In the genomic region with DNA sequence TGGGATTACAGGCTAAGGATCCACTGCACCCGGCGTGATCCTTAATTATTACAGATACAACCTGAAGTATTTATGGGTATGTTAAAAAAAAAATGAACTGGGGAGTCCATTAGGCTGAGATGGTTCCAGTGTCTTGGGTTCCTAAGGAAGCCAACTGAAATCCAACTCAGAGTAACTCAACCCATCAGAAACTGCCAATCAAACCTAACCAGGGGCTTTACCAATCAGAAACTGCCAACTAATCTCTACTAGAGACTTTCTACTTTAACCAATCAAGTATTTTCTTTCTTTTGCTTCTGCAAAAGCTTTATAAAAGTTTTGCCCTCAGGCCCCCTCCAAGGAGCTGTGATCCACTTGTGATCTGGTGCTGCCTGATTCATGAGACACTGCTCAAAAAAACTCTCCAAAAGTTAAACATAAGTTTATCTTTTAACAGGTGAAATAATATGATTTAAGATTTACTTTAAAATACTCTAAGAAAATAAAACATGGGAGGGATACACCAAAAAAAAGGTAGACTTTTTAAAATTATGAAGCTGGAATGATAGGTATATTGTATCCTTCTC, we compare ENCODE assay signal across 19 cellular contexts.
DNase-seq lines count a peak whose midpoint lies in the region; ATAC-seq, FAIRE-seq and TF ChIP-seq lines count a peak whose summit lies in the region.
"Had no signal": no experiment of that assay in that cellular context is flagged by ENCODE, and none has a peak within 500 bp of the region (broad histone marks: within the 10 kb centered on the region; RNA-seq: fewer than 3 reads in every experiment).

No MANE protein-coding gene starts in this region.

- no peaks in the 10 kb centered on the region for H3K9me3 Mint-ChIP-seq in effector memory CD8-positive, alpha-beta T cell
- no peaks in the 10 kb centered on the region for H3K9me3 Mint-ChIP-seq in WTC11
- no peaks in the 10 kb centered on the region for H3K9me3 Mint-ChIP-seq in activated naive CD4-positive, alpha-beta T cell treated with anti-CD3 and anti-CD28 coated beads, Interleukin-2, amount 10 ng/mL, durations not matched to agents 7 days and 5 days
- H3K9me3 Mint-ChIP-seq: CD14-positive monocyte; CD4-positive, alpha-beta memory T cell had no signal

- H3K27me3 Mint-ChIP-seq in effector memory CD8-positive, alpha-beta T cell: no peaks in the 10 kb centered on the region
- no peaks in the 10 kb centered on the region for H3K27me3 Mint-ChIP-seq in WTC11 (ENCODE audit: low read depth)
- H3K27me3 Mint-ChIP-seq in activated naive CD4-positive, alpha-beta T cell treated with anti-CD3 and anti-CD28 coated beads, Interleukin-2, amount 10 ng/mL, durations not matched to agents 7 days and 5 days: no peaks in the 10 kb centered on the region
- H3K27me3 Mint-ChIP-seq: CD4-positive, alpha-beta memory T cell had no signal

- H3K27ac Mint-ChIP-seq in effector memory CD8-positive, alpha-beta T cell: peak overlapping the region; percentile 15 to 36
- no peak overlapping the region for H3K27ac Mint-ChIP-seq in WTC11
- H3K27ac Mint-ChIP-seq in activated naive CD4-positive, alpha-beta T cell treated with anti-CD3 and anti-CD28 coated beads, Interleukin-2, amount 10 ng/mL, durations not matched to agents 7 days and 5 days: no peak overlapping the region
- H3K27ac Mint-ChIP-seq: CD14-positive monocyte had no signal

- DNase-seq in GM19239 (ENCODE audit: insufficient read length, low spot score) (no peak), WERI-Rb-1 (no peak), WTC11 (ENCODE audit: low spot score) (no peak)
- no peak for DNase-seq in effector memory CD8-positive, alpha-beta T cell
- no peak for DNase-seq in stimulated activated CD4-positive, alpha-beta T cell treated with anti-CD3 and anti-CD28 coated beads, Interleukin-15, amount 100 ng/mL, for 24 hours
- DNase-seq in activated naive CD4-positive, alpha-beta T cell treated with anti-CD3 and anti-CD28 coated beads, Interleukin-2, amount 10 ng/mL, durations not matched to agents 7 days and 5 days: no peak
- DNase-seq: ACHN; AML-193; CD4-positive, alpha-beta memory T cell; DMS153; DMS79; GF-D8; GOT3; H7 had no signal

- no peak overlapping the region for H3K4me3 Mint-ChIP-seq in effector memory CD8-positive, alpha-beta T cell
- H3K4me3 Mint-ChIP-seq in WTC11: no peak overlapping the region
- no peak overlapping the region for H3K4me3 Mint-ChIP-seq in activated naive CD4-positive, alpha-beta T cell treated with anti-CD3 and anti-CD28 coated beads, Interleukin-2, amount 10 ng/mL, durations not matched to agents 7 days and 5 days
- H3K4me3 Mint-ChIP-seq: CD14-positive monocyte; CD4-positive, alpha-beta memory T cell had no signal

- peaks cover 20% of the 10 kb centered on the region for H3K4me1 ChIP-seq in HEK293 (ENCODE audit: control insufficient read depth, insufficient read depth, low read length)

- ATAC-seq in effector memory CD8-positive, alpha-beta T cell (replicated peaks): no peak
- no peak for ATAC-seq in WTC11
- ATAC-seq: HCT116 had no signal

- CTCF ChIA-PET in HEK293 (lab: Yijun Ruan, JAX): interaction anchor here (0.5 to 1.0 kb wide), 3 partner anchors 11 to 191 kb away, joined by 3 to 4 read pairs (median 3); no protein-coding TSS in a partner anchor
- CTCF ChIA-PET in WTC11 (lab: Charles Lee): no interaction called here
- CTCF ChIA-PET in activated naive CD4-positive, alpha-beta T cell treated with anti-CD3 and anti-CD28 coated beads, Interleukin-2, amount 10 ng/mL, durations not matched to agents 7 days and 5 days (lab: Charles Lee): no interaction called here

- peak; percentile 11 for FAIRE-seq in GM19239 (lab: Jason Lieb, UNC)
- FAIRE-seq: A204.1 had no signal

- POLR2A ChIA-PET in HEK293 (lab: Yijun Ruan, JAX) (no interaction called here), WTC11 (lab: Charles Lee) (no interaction called here)

- H3K4me3 ChIP-seq in HEK293 (ENCODE audit: low read depth, low read length) (no peak overlapping the region), WERI-Rb-1 (ENCODE audit: low read depth, low read length) (peak overlapping the region; percentile 24)

- no peak for TF ChIP-seq CTCF in HEK293 (tag by site-specific recombination; IDR thresholded peaks at IDR 0.05)
- TF ChIP-seq CTCF in WERI-Rb-1 (IDR thresholded peaks at IDR 0.05; ENCODE audit: low read depth, low read length): no peak
- TF ChIP-seq CTCF in WTC11 (IDR thresholded peaks at IDR 0.05): no peak

- H3K9me3 ChIP-seq in HEK293 (ENCODE audit: control insufficient read depth, insufficient read depth, low read depth, low read length) (no peaks in the 10 kb centered on the region), WERI-Rb-1 (ENCODE audit: severe bottlenecking) (no peaks in the 10 kb centered on the region)

- peaks cover 15 to 43% of the 10 kb centered on the region in 2 donors for H3K4me1 Mint-ChIP-seq in effector memory CD8-positive, alpha-beta T cell (ENCODE audit: low read depth in 2 of 2)
- peaks cover 5% of the 10 kb centered on the region; the same call in 1 of the 2 replicates for H3K4me1 Mint-ChIP-seq in WTC11
- peaks cover 6% of the 10 kb centered on the region for H3K4me1 Mint-ChIP-seq in activated naive CD4-positive, alpha-beta T cell treated with anti-CD3 and anti-CD28 coated beads, Interleukin-2, amount 10 ng/mL, durations not matched to agents 7 days and 5 days

- H3K36me3 ChIP-seq in HEK293 (ENCODE audit: control insufficient read depth in 2 of 2, insufficient read depth in 1 of 2, low read length in 2 of 2) (peaks cover 0 to 4% of the 10 kb centered on the region in 2 experiments), WERI-Rb-1 (peaks cover 11% of the 10 kb centered on the region)

- H3K36me3 Mint-ChIP-seq in effector memory CD8-positive, alpha-beta T cell (ENCODE audit: insufficient read depth): peaks cover 17% of the 10 kb centered on the region
- peaks cover 13% of the 10 kb centered on the region for H3K36me3 Mint-ChIP-seq in WTC11
- peaks cover 12% of the 10 kb centered on the region for H3K36me3 Mint-ChIP-seq in activated naive CD4-positive, alpha-beta T cell treated with anti-CD3 and anti-CD28 coated beads, Interleukin-2, amount 10 ng/mL, durations not matched to agents 7 days and 5 days

- H3K27ac ChIP-seq in HEK293 (ENCODE audit: extremely low read depth, low read depth, low read length) (no peak overlapping the region), WERI-Rb-1 (peak overlapping the region; percentile 79)
- H3K27ac ChIP-seq: KMS-11 had no signal

- H3K27me3 ChIP-seq in WERI-Rb-1 (ENCODE audit: insufficient read depth, low read depth, severe bottlenecking): no peaks in the 10 kb centered on the region

TF ChIP-seq in HEK293, 187 proteins besides CTCF, POLR2A, EP300 and RAD21 (continues in another document):
- TF ChIP-seq, protein P1, sequence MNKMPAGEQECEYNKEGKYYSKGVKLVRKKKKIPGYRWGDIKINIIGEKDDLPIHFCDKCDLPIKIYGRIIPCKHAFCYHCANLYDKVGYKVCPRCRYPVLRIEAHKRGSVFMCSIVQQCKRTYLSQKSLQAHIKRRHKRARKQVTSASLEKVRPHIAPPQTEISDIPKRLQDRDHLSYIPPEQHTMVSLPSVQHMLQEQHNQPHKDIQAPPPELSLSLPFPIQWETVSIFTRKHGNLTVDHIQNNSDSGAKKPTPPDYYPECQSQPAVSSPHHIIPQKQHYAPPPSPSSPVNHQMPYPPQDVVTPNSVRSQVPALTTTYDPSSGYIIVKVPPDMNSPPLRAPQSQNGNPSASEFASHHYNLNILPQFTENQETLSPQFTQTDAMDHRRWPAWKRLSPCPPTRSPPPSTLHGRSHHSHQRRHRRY (tag by site-specific recombination; IDR thresholded peaks at IDR 0.05): no peak
- TF ChIP-seq ZNF223 (tag by site-specific recombination; IDR thresholded peaks at IDR 0.05) (no peak), OSR2 (tag by site-specific recombination; IDR thresholded peaks at IDR 0.05) (no peak)

TF ChIP-seq in WTC11, 78 proteins besides CTCF, POLR2A, EP300 and RAD21:
- TF ChIP-seq, protein P2, sequence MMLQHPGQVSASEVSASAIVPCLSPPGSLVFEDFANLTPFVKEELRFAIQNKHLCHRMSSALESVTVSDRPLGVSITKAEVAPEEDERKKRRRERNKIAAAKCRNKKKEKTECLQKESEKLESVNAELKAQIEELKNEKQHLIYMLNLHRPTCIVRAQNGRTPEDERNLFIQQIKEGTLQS (CRISPR knock-in tag; conservative IDR thresholded peaks at IDR 0.05): no peak
- TF ChIP-seq NR1H2 (CRISPR knock-in tag; IDR thresholded peaks at IDR 0.05): no peak
- TF ChIP-seq, protein P3, sequence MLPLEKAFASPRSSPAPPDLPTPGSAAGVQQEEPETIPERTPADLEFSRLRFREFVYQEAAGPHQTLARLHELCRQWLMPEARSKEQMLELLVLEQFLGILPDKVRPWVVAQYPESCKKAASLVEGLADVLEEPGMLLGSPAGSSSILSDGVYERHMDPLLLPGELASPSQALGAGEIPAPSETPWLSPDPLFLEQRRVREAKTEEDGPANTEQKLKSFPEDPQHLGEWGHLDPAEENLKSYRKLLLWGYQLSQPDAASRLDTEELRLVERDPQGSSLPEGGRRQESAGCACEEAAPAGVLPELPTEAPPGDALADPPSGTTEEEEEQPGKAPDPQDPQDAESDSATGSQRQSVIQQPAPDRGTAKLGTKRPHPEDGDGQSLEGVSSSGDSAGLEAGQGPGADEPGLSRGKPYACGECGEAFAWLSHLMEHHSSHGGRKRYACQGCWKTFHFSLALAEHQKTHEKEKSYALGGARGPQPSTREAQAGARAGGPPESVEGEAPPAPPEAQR (CRISPR knock-in tag; IDR thresholded peaks at IDR 0.05): no peak
- TF ChIP-seq, protein P4, sequence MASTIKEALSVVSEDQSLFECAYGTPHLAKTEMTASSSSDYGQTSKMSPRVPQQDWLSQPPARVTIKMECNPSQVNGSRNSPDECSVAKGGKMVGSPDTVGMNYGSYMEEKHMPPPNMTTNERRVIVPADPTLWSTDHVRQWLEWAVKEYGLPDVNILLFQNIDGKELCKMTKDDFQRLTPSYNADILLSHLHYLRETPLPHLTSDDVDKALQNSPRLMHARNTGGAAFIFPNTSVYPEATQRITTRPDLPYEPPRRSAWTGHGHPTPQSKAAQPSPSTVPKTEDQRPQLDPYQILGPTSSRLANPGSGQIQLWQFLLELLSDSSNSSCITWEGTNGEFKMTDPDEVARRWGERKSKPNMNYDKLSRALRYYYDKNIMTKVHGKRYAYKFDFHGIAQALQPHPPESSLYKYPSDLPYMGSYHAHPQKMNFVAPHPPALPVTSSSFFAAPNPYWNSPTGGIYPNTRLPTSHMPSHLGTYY (CRISPR knock-in tag; IDR thresholded peaks at IDR 0.05): no peak
- TF ChIP-seq JUN (CRISPR knock-in tag; IDR thresholded peaks at IDR 0.05): no peak

Comparison
In these comparisons a context has a peak if more than half of its experiments do, and no peak if none do; other contexts are left out.
1. H3K27ac Mint-ChIP-seq: peak in effector memory CD8-positive, alpha-beta T cell (2 of 2); none in WTC11 (single experiment) and activated naive CD4-positive, alpha-beta T cell treated with anti-CD3 and anti-CD28 coated beads, Interleukin-2, amount 10 ng/mL, durations not matched to agents 7 days and 5 days (single experiment).